Comparison of ENCODE assay signal across 26 cellular contexts in the genomic region with DNA sequence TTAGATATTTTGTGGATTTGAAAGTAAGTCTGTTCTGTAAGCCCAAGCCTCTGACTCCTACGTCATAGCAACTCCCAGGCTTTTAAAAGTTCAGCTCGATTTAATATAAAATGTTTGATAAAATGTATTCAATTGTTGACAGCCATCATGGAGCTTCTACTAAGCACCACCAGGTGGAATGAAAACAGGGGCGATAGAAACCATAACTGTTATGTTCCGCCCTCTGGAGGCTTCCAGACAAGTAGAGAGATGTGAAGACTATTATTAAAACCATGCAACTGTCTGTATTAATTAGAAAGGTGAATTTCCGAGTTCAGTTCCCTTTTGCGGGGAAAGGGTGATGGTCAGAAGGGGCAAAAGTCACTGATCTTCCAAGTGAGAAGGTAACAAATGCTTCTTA.
"Had no signal": no experiment of that assay in that cellular context is flagged by ENCODE, and none has a peak within 500 bp of the region (broad histone marks: within the 10 kb centered on the region; RNA-seq: fewer than 3 reads in every experiment).

No MANE protein-coding gene starts in this region.

- H3K36me3 Mint-ChIP-seq: memory B cell, natural killer cell had no signal

- H2AFZ ChIP-seq: hepatocyte had no signal

- H3K36me3 ChIP-seq: gastroesophageal sphincter, heart left ventricle, ovary, suprapubic skin, transverse colon, vagina had no signal

- H3K27ac ChIP-seq: dorsolateral prefrontal cortex, epithelial cell of prostate, foreskin keratinocyte, gastroesophageal sphincter, heart left ventricle, hepatocyte, ovary, psoas muscle, suprapubic skin, transverse colon, vagina had no signal

- ATAC-seq: esophagus mucosa; foreskin keratinocyte; gastroesophageal sphincter; heart left ventricle; left lobe of liver; natural killer cell; psoas muscle; right cardiac atrium; stimulated activated naive CD8-positive, alpha-beta T cell treated with anti-CD3 and anti-CD28 coated beads, Interleukin-15, amount 100 ng/mL, for 72 hours had no signal

- H3K4me2 ChIP-seq: hepatocyte had no signal

- H3K4me3 ChIP-seq: dorsolateral prefrontal cortex, gastroesophageal sphincter, heart left ventricle, hepatocyte, lung, ovary, psoas muscle, suprapubic skin, transverse colon, vagina had no signal

- DNase-seq: dorsolateral prefrontal cortex; effector CD4-positive, alpha-beta T cell; foreskin keratinocyte; heart left ventricle; kidney; natural killer cell; occipital lobe; ovary; posterior cingulate gyrus; psoas muscle; right cardiac atrium; small intestine; stimulated activated CD4-positive, alpha-beta T cell treated with anti-CD3 and anti-CD28 coated beads, Interleukin-15, amount 100 ng/mL, for 24 hours; stimulated activated CD4-positive, alpha-beta T cell treated with anti-CD3 and anti-CD28 coated beads, Interleukin-2, amount 100 ng/mL, for 48 hours; stimulated activated naive CD4-positive, alpha-beta T cell; stimulated activated naive CD8-positive, alpha-beta T cell treated with anti-CD3 and anti-CD28 coated beads, Interleukin-15, amount 100 ng/mL, for 72 hours; transverse colon had no signal

- H3K27me3 Mint-ChIP-seq: memory B cell; stimulated activated naive CD8-positive, alpha-beta T cell treated with anti-CD3 and anti-CD28 coated beads, Interleukin-15, amount 100 ng/mL, for 72 hours had no signal

- H3K27ac Mint-ChIP-seq: memory B cell; natural killer cell; stimulated activated naive CD8-positive, alpha-beta T cell treated with anti-CD3 and anti-CD28 coated beads, Interleukin-15, amount 100 ng/mL, for 72 hours had no signal

- H3K9me3 Mint-ChIP-seq: memory B cell, natural killer cell had no signal

- H3K4me1 ChIP-seq: foreskin keratinocyte, psoas muscle, suprapubic skin, transverse colon, vagina had no signal

- H3K27me3 ChIP-seq: foreskin keratinocyte, ovary, transverse colon, vagina had no signal

- H3K79me2 ChIP-seq: hepatocyte had no signal

- H3K4me3 Mint-ChIP-seq: memory B cell; natural killer cell; stimulated activated naive CD8-positive, alpha-beta T cell treated with anti-CD3 and anti-CD28 coated beads, Interleukin-15, amount 100 ng/mL, for 72 hours had no signal

- H3K4me1 Mint-ChIP-seq: memory B cell; natural killer cell; stimulated activated naive CD8-positive, alpha-beta T cell treated with anti-CD3 and anti-CD28 coated beads, Interleukin-15, amount 100 ng/mL, for 72 hours had no signal

- H3K9me3 ChIP-seq: gastroesophageal sphincter, heart left ventricle, ovary, psoas muscle, suprapubic skin, transverse colon, vagina had no signal
